ENCODE assay signal across 2 cellular contexts in the genomic region with DNA sequence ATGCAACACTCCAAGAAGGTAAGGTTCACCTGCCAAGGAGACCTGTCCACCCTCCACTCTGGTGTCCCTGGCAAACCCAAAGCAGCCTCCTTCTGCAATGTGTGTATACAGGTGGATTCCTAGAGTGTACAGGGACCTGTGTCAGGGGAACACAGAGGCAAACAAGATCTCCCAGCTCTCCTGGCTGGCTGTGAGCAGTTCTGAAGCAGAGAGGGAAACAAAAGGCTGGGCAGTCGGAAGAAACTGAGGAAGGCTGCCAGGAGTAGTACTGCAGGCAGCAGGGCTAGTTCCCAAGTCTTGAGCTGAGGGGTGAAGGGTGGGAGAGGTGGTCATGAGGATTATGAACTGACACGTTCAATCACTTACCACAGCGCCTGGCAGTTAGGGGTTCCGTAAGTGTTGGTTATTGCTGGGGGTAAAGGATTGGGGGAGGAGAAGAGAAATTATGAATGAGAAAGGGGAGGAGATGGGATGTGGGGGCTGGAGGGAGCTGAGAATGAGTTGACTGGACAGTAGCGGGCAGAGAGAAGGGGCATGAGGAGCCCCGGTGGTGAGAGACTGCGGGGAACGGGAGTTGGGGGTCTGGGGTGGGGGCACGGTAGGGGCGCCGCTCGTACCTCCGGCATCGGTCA.
TF ChIP-seq lines count a peak whose summit lies in the region.

No MANE protein-coding gene starts in this region.

TF ChIP-seq in endothelial cell of umbilical vein, 7 proteins besides CTCF, POLR2A, EP300 and RAD21:
- TF ChIP-seq FOS (IDR thresholded peaks at IDR 0.05; ENCODE audit: borderline replicate concordance, insufficient read depth, low read length), result no peak
- TF ChIP-seq, protein P1, sequence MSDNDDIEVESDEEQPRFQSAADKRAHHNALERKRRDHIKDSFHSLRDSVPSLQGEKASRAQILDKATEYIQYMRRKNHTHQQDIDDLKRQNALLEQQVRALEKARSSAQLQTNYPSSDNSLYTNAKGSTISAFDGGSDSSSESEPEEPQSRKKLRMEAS (IDR thresholded peaks at IDR 0.05; ENCODE audit: insufficient read depth, insufficient read length), result no peak

TF ChIP-seq in GM12891, 5 proteins besides CTCF, POLR2A, EP300 and RAD21:
- TF ChIP-seq POLR2AphosphoS5 (IDR thresholded peaks at IDR 0.05; ENCODE audit: low read depth, low read length) (no peak), PAX5 (IDR thresholded peaks at IDR 0.05; ENCODE audit: insufficient read depth, low read length, severe bottlenecking) (no peak), SPI1 (IDR thresholded peaks at IDR 0.05; ENCODE audit: low read depth, low read length) (no peak), TAF1 (IDR thresholded peaks at IDR 0.05; ENCODE audit: low read depth, low read length) (no peak), POU2F2 (IDR thresholded peaks at IDR 0.05; ENCODE audit: low read depth, low read length) (no peak)
